8 cellular contexts compared by ENCODE assay signal in the genomic region with DNA sequence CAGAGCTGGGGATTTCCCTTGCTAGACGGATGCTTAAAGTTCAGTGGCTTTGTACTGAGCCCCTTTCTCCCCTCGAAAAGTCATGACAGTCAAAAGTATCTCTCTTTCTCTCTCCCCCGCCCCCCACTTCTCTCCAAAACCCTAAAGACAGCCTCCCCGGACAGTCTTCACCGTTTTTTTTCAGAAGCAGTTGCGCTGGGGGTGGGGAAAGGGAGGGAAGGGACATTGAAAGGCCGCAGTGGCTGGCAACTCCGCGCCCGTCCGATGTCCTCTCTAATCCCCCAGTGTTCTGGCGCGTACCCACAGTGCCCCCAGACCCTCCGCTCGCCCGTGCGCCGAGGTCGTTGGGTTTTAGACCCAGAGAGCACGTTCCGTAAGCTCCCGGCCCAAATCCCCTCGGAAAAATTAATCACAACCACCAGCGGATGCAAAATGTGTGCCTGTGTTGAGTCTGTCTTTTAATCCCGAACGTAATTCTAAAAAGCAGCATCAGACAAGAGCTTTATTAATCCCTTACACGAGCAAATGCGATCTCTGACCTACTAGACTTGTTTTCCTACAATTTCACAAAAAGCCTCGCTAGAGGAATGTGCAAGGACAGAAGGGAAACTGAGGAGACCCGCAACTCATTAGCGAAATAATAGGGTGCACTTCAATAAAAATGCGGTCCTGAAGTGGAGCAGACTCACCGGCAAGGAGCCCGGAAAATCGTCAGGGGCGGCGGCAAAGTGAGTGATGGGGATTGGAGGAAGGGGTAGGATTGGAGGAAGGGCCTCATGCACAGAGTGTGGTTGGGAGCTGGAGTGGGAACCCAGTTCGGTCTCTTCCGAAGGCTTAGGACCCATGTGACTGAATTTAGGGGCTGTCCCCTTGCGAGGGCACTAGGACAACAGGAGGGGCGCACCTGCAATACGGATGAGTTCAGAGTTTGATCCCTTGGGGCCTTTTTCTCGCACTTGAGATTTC. TPM values are rescaled to one million over a fixed set of nuclear protein-coding genes. Genes with fewer than 3 reads are reported as not detected.
DNase-seq lines count a peak whose midpoint lies in the region; ATAC-seq and TF ChIP-seq lines count a peak whose summit lies in the region.

No MANE protein-coding gene starts in this region.

- no peaks in the 10 kb centered on the region for H3K9me3 ChIP-seq in GM23248 (ENCODE audit: low read depth)

- H4K20me1 ChIP-seq in GM23248 (ENCODE audit: insufficient read depth): no peaks in the 10 kb centered on the region

- peak overlapping the region; percentile 87 for H3K4me2 ChIP-seq in GM23248 (ENCODE audit: unreplicated experiment)

- in situ Hi-C loops in GM23248 (cut with MboI): no loop called here

- peak overlapping the region; percentile 4; the same call in 1 of the 2 replicates for H3K27ac ChIP-seq in ACC112 (ENCODE audit: low read depth, low read length)
- no peak overlapping the region for H3K27ac ChIP-seq in GM23248

- H3K9me3 Mint-ChIP-seq in activated T-helper 1 cell treated with anti-CD3 and anti-CD28 coated beads, Interleukin-12 subunit alpha, Interleukin-12 subunit beta, Interleukin-2, Interleukin-4 antibody, amounts not matched to agents 30 ng/mL and 10 ng/mL and 1 ng/mL, durations not matched to agents 14 hours and 24 hours and 36 hours: peaks cover 5% of the 10 kb centered on the region
- H3K9me3 Mint-ChIP-seq in stimulated activated memory B cell treated with anti-CD40 and anti-IgM and Interleukin-4, amounts not matched to agents 10 μg/mL and 1 μg/mL and 100 μg/mL, for 72 hours: no peaks in the 10 kb centered on the region

- no peaks in the 10 kb centered on the region for H3K9me2 ChIP-seq in GM23248 (ENCODE audit: insufficient read depth)

- peak overlapping the region; percentile 76 for H2AFZ ChIP-seq in ACC112 (ENCODE audit: low read length, unreplicated experiment)
- H2AFZ ChIP-seq in GM23248: peak overlapping the region; percentile 99

- peaks cover 15% of the 10 kb centered on the region for H3K27me3 Mint-ChIP-seq in activated T-helper 1 cell treated with anti-CD3 and anti-CD28 coated beads, Interleukin-12 subunit alpha, Interleukin-12 subunit beta, Interleukin-2, Interleukin-4 antibody, amounts not matched to agents 30 ng/mL and 10 ng/mL and 1 ng/mL, durations not matched to agents 14 hours and 24 hours and 36 hours (ENCODE audit: insufficient read depth)
- no peaks in the 10 kb centered on the region for H3K27me3 Mint-ChIP-seq in stimulated activated memory B cell treated with anti-CD40 and anti-IgM and Interleukin-4, amounts not matched to agents 10 μg/mL and 1 μg/mL and 100 μg/mL, for 72 hours

- 8 to 9% methylated on average over 40 to 43 of the region's 43 CpGs for WGBS in GM23248 (ENCODE audit: low coverage in 1 of 2, low lambda C conversion rate in 2 of 2, missing lambda C conversion rate in 2 of 2), 2 experiments

- DNase-seq in GM23248 (peak; percentile 72), HEK293T (ENCODE audit: extremely low spot score) (no peak)
- DNase-seq in activated T-helper 1 cell treated with anti-CD3 and anti-CD28 coated beads, Interleukin-12 subunit alpha, Interleukin-12 subunit beta, Interleukin-2, Interleukin-4 antibody, amounts not matched to agents 30 ng/mL and 10 ng/mL and 1 ng/mL, durations not matched to agents 14 hours and 24 hours and 36 hours (ENCODE audit: low spot score): no peak

- H3K4me1 Mint-ChIP-seq in activated T-helper 1 cell treated with anti-CD3 and anti-CD28 coated beads, Interleukin-12 subunit alpha, Interleukin-12 subunit beta, Interleukin-2, Interleukin-4 antibody, amounts not matched to agents 30 ng/mL and 10 ng/mL and 1 ng/mL, durations not matched to agents 14 hours and 24 hours and 36 hours (ENCODE audit: low read depth): peaks cover 62% of the 10 kb centered on the region
- peaks cover 50% of the 10 kb centered on the region for H3K4me1 Mint-ChIP-seq in stimulated activated memory B cell treated with anti-CD40 and anti-IgM and Interleukin-4, amounts not matched to agents 10 μg/mL and 1 μg/mL and 100 μg/mL, for 72 hours

- H3K27me3 ChIP-seq in ACC112 (ENCODE audit: insufficient read depth, low read length): no peaks in the 10 kb centered on the region
- no peaks in the 10 kb centered on the region for H3K27me3 ChIP-seq in GM23248 (replicated peaks; ENCODE audit: insufficient read depth)

- H3K36me3 Mint-ChIP-seq in activated T-helper 1 cell treated with anti-CD3 and anti-CD28 coated beads, Interleukin-12 subunit alpha, Interleukin-12 subunit beta, Interleukin-2, Interleukin-4 antibody, amounts not matched to agents 30 ng/mL and 10 ng/mL and 1 ng/mL, durations not matched to agents 14 hours and 24 hours and 36 hours (ENCODE audit: low read depth): peaks cover 22% of the 10 kb centered on the region
- no peaks in the 10 kb centered on the region for H3K36me3 Mint-ChIP-seq in stimulated activated memory B cell treated with anti-CD40 and anti-IgM and Interleukin-4, amounts not matched to agents 10 μg/mL and 1 μg/mL and 100 μg/mL, for 72 hours

- peaks cover 33% of the 10 kb centered on the region for H3K4me1 ChIP-seq in ACC112 (ENCODE audit: control insufficient read depth, insufficient read depth, low read length, unreplicated experiment)
- peaks cover 14% of the 10 kb centered on the region for H3K4me1 ChIP-seq in GM23248 (ENCODE audit: insufficient read depth)

- POLR2A ChIA-PET in HEK293T (lab: Yijun Ruan, JAX): no interaction called here

- no peak for ATAC-seq in stimulated activated memory B cell treated with anti-CD40 and anti-IgM and Interleukin-4, amounts not matched to agents 10 μg/mL and 1 μg/mL and 100 μg/mL, for 72 hours
- no peak for ATAC-seq in GM21576 (IDR thresholded peaks at IDR 0.05; ENCODE audit: unreplicated experiment)
- no peak for ATAC-seq in esophagus mucosa

- peaks cover 53% of the 10 kb centered on the region for H3K79me2 ChIP-seq in ACC112 (ENCODE audit: control insufficient read depth, insufficient read depth, low read length, unreplicated experiment)
- H3K79me2 ChIP-seq in GM23248 (ENCODE audit: insufficient read depth): peaks cover 24% of the 10 kb centered on the region

- no peaks in the 10 kb centered on the region for H3K36me3 ChIP-seq in ACC112 (ENCODE audit: insufficient read depth, low read length)
- no peaks in the 10 kb centered on the region for H3K36me3 ChIP-seq in GM23248 (ENCODE audit: low read depth)

- intact Hi-C loops in activated T-helper 1 cell treated with anti-CD3 and anti-CD28 coated beads, Interleukin-12 subunit alpha, Interleukin-12 subunit beta, Interleukin-2, Interleukin-4 antibody, amounts not matched to agents 30 ng/mL and 10 ng/mL and 1 ng/mL, durations not matched to agents 14 hours and 24 hours and 36 hours (cut with micrococcal nuclease): loop anchor here (1.0 to 10.0 kb wide), 10 partner anchors 17 to 1410 kb away; a partner anchor contains a TSS

- CTCF ChIA-PET in HEK293T (lab: Yijun Ruan, JAX): interaction anchor here (0.6 to 1.2 kb wide), 4 partner anchors 11 to 952 kb away, joined by 3 to 4 read pairs (median 4); no protein-coding TSS in a partner anchor

- H3F3A ChIP-seq in GM23248 (ENCODE audit: insufficient read depth): peaks cover 22% of the 10 kb centered on the region

- peak overlapping the region; percentile 88 for H3K4me3 ChIP-seq in ACC112 (ENCODE audit: low read depth, low read length)
- peak overlapping the region; percentile 100 for H3K4me3 ChIP-seq in GM23248
- peak overlapping the region; percentile 47 for H3K4me3 ChIP-seq in iPS-11a (ENCODE audit: low read depth, low read length)

- H3K9ac ChIP-seq in GM23248: peak overlapping the region; percentile 84

- H3K4me3 Mint-ChIP-seq in activated T-helper 1 cell treated with anti-CD3 and anti-CD28 coated beads, Interleukin-12 subunit alpha, Interleukin-12 subunit beta, Interleukin-2, Interleukin-4 antibody, amounts not matched to agents 30 ng/mL and 10 ng/mL and 1 ng/mL, durations not matched to agents 14 hours and 24 hours and 36 hours: peak overlapping the region; percentile 98
- H3K4me3 Mint-ChIP-seq in stimulated activated memory B cell treated with anti-CD40 and anti-IgM and Interleukin-4, amounts not matched to agents 10 μg/mL and 1 μg/mL and 100 μg/mL, for 72 hours: peak overlapping the region; percentile 98

- H3K27ac Mint-ChIP-seq in activated T-helper 1 cell treated with anti-CD3 and anti-CD28 coated beads, Interleukin-12 subunit alpha, Interleukin-12 subunit beta, Interleukin-2, Interleukin-4 antibody, amounts not matched to agents 30 ng/mL and 10 ng/mL and 1 ng/mL, durations not matched to agents 14 hours and 24 hours and 36 hours: peak overlapping the region; percentile 98
- H3K27ac Mint-ChIP-seq in stimulated activated memory B cell treated with anti-CD40 and anti-IgM and Interleukin-4, amounts not matched to agents 10 μg/mL and 1 μg/mL and 100 μg/mL, for 72 hours: peak overlapping the region; percentile 96

TF ChIP-seq in HEK293T, 16 proteins besides CTCF, POLR2A, EP300 and RAD21:
- TF ChIP-seq BHLHE40 (IDR thresholded peaks at IDR 0.05; ENCODE audit: borderline replicate concordance): no peak
- TF ChIP-seq ARNT (IDR thresholded peaks at IDR 0.05): no peak
- TF ChIP-seq, protein P1, sequence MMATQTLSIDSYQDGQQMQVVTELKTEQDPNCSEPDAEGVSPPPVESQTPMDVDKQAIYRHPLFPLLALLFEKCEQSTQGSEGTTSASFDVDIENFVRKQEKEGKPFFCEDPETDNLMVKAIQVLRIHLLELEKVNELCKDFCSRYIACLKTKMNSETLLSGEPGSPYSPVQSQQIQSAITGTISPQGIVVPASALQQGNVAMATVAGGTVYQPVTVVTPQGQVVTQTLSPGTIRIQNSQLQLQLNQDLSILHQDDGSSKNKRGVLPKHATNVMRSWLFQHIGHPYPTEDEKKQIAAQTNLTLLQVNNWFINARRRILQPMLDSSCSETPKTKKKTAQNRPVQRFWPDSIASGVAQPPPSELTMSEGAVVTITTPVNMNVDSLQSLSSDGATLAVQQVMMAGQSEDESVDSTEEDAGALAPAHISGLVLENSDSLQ (IDR thresholded peaks at IDR 0.05): no peak
- TF ChIP-seq HDGF (IDR thresholded peaks at IDR 0.05; ENCODE audit: borderline replicate concordance): no peak
- TF ChIP-seq L3MBTL2 (conservative IDR thresholded peaks at IDR 0.05): no peak
- TF ChIP-seq SP1 (IDR thresholded peaks at IDR 0.05): no peak

RNA-seq across cellular contexts. Expression of a gene that starts 12.2 kb away (rescaled TPM):
- total RNA-seq in GM23248 (2014; rRNA removed; shearing (Covaris generic)): 4.4 and 7.0 TPM in 2 replicates
- 1.7 and 2.3 TPM in 2 replicates for polyA plus RNA-seq in GM23248 (2016; fragmentation: Nextera tagmentation; extraction: Ambion mirVana)
- 8.4 and 11.9 TPM in 2 replicates for total RNA-seq in activated T-helper 1 cell treated with anti-CD3 and anti-CD28 coated beads, Interleukin-12 subunit alpha, Interleukin-12 subunit beta, Interleukin-2, Interleukin-4 antibody, amounts not matched to agents 30 ng/mL and 10 ng/mL and 1 ng/mL, durations not matched to agents 14 hours and 24 hours and 36 hours
- 0.40 TPM for total RNA-seq in esophagus mucosa

Comparison
In these comparisons a context has a peak if more than half of its experiments do, and no peak if none do; other contexts are left out.
1. H3K4me3 ChIP-seq: peak in every context shown above with its lines; median percentile 100 in GM23248; 88 in ACC112; 47 in iPS-11a.